8 cellular contexts compared by ENCODE assay signal in genomic region chrX:13734278-13735172, GRCh38. TPM values are rescaled to one million over a fixed set of nuclear protein-coding genes. Genes with fewer than 3 reads are reported as not detected.
A peak's percentile ranks its signal among the peaks of the same experiment; 100 is the strongest.
DNase-seq lines count a peak whose midpoint lies in the region; ATAC-seq and TF ChIP-seq lines count a peak whose summit lies in the region.

TSS of gene OFD1 (plus strand) at chrX:13734748. CDS start at chrX:13735072, 324 bp downstream.
TSS of gene TRAPPC2 (minus strand) at chrX:13734620. CDS start at chrX:13719963, 14,657 bp downstream.

- CTCF ChIA-PET in PC-3 (lab: Charles Lee), result interaction anchor here (0.6 to 1.1 kb wide), 2 partner anchors 16 to 228 kb away, joined by 4 read pairs; no protein-coding TSS in a partner anchor

- H3K4me1 ChIP-seq in PC-3 (ENCODE audit: insufficient read depth, low read length), result peaks cover 11% of the 10 kb centered on the region
- no peaks in the 10 kb centered on the region for H3K4me1 ChIP-seq in mucosa of descending colon (ENCODE audit: low read depth)

- intact Hi-C loops in PC-3 (cut with micrococcal nuclease) (loop anchor here (2.0 to 5.0 kb wide), 2 partner anchors 47 to 82 kb away; partner anchors contain the start of genes RAB9A and TCEANC), mucosa of descending colon (cut with DNase I, micrococcal nuclease) (no loop called here)

- H3K27me3 ChIP-seq in PC-3 (ENCODE audit: low read length), result no peaks in the 10 kb centered on the region

- no TSS peak for BruUV-seq in PC-3 (replicated peaks; lab: Mats Ljungman, UMichigan)

- H3K27ac ChIP-seq in PC-3 (ENCODE audit: low read length) (peak within 1 kb of the TSS; percentile 90), epithelial cell of prostate (peak within 1 kb of the TSS; percentile 92)

- peaks cover 63% of the 10 kb centered on the region for H3K79me2 ChIP-seq in PC-3 (ENCODE audit: low read length)

- no peaks in the 10 kb centered on the region for H4K20me1 ChIP-seq in PC-3 (ENCODE audit: low read length)

- H2AFZ ChIP-seq in PC-3 (ENCODE audit: low read length), result peak within 1 kb of the TSS; percentile 79

- TF ChIP-seq RAD21 in Ishikawa (IDR thresholded peaks at IDR 0.05; ENCODE audit: low read depth), result no peak

- POLR2A ChIA-PET in PC-3 (lab: Charles Lee; ENCODE audit: unreplicated experiment), result interaction anchor here (0.5 to 1.0 kb wide), 14 partner anchors 8 to 1600 kb away, joined by 3 to 25 read pairs (median 4); partner anchors contain the start of genes GEMIN8 and RAB9A

- H3K9me3 ChIP-seq in PC-3 (ENCODE audit: low read length) (no peaks in the 10 kb centered on the region), mucosa of descending colon (no peaks in the 10 kb centered on the region)

- peak within 1 kb of the TSS; percentile 98 for H3K9ac ChIP-seq in PC-3 (ENCODE audit: low read length)

- ATAC-seq in GM21576 (IDR thresholded peaks at IDR 0.05; ENCODE audit: unreplicated experiment) (peak; percentile 91), PC-3 (peak; percentile 97), mucosa of descending colon (peak; percentile 99)

- H3K4me2 ChIP-seq in PC-3 (ENCODE audit: low read length), result peak within 1 kb of the TSS; percentile 82

- peaks cover 17% of the 10 kb centered on the region for H3K36me3 ChIP-seq in PC-3 (ENCODE audit: low read depth, low read length)
- H3K36me3 ChIP-seq in mucosa of descending colon (ENCODE audit: low read depth), result no peaks in the 10 kb centered on the region

- no peak for TF ChIP-seq EP300 in Ishikawa (IDR thresholded peaks at IDR 0.05; ENCODE audit: borderline replicate concordance)

- H3K9me2 ChIP-seq in PC-3 (replicated peaks; ENCODE audit: low read length), result no peaks in the 10 kb centered on the region

- DNase-seq in DMS153 (lab: John Stamatoyannopoulos, UW), result peak; percentile 91
- peak; percentile 96 for DNase-seq in PC-3
- peak; percentile 83 for DNase-seq in activated T-cell treated with anti-CD3 and anti-CD28 coated beads for 48 hours (ENCODE audit: low read depth)
- peak; percentile 83 for DNase-seq in epithelial cell of prostate (ENCODE audit: low read depth, low spot score)
- DNase-seq in mucosa of descending colon, result peak; percentile 93 to 97 (median 94)
- peak; percentile 88 for DNase-seq in stimulated activated CD8-positive, alpha-beta memory T cell treated with anti-CD3 and anti-CD28 coated beads, Interleukin-4, amount 100 ng/mL, for 24 hours (ENCODE audit: low read depth)

- TF ChIP-seq CTCF in PC-3 (conservative IDR thresholded peaks at IDR 0.05; ENCODE audit: low read depth, low read length) (no peak), mucosa of descending colon (IDR thresholded peaks at IDR 0.05) (no peak)

- H3K4me3 ChIP-seq in PC-3 (ENCODE audit: low read length) (peak within 1 kb of the TSS; percentile 100), mucosa of descending colon (peak within 1 kb of the TSS; percentile 59)

- H3F3A ChIP-seq in PC-3 (ENCODE audit: low read length, unreplicated experiment), result no peaks in the 10 kb centered on the region

TF ChIP-seq in Ishikawa, 13 proteins besides CTCF, POLR2A, EP300 and RAD21:
- TF ChIP-seq FOXM1 (IDR thresholded peaks at IDR 0.05; ENCODE audit: borderline replicate concordance, low read depth), result no peak
- TF ChIP-seq TCF12 (IDR thresholded peaks at IDR 0.05; ENCODE audit: low read depth), result peak; percentile 26; the same call in 1 of the 2 replicates
- TF ChIP-seq TAF1 (IDR thresholded peaks at IDR 0.05; ENCODE audit: low read depth), result peak; percentile 59

RNA-seq across cellular contexts. Expression of gene OFD1, which starts in this region (rescaled TPM):
- total RNA-seq in PC-3 (2014; rRNA removed), result 14.4 and 16.7 TPM in 2 replicates
- total RNA-seq in mucosa of descending colon, result 10 to 100 TPM; 26.0 to 49.4 (median 32.6) TPM

RNA-seq across cellular contexts. Expression of gene TRAPPC2, which starts in this region (rescaled TPM):
- total RNA-seq in PC-3 (2014; rRNA removed) (7.9 and 8.6 TPM in 2 replicates), mucosa of descending colon (10 to 100 TPM; 13.1 to 20.4 (median 18.5) TPM)

Comparison
In these comparisons a context has a peak if more than half of its experiments do, and no peak if none do; other contexts are left out.
1. Peak in every context shown above with its lines: DNase-seq, ATAC-seq, H3K4me3 ChIP-seq and H3K27ac ChIP-seq.